In genomic region chr6:139494376-139495025, GRCh38 we compare ENCODE assay signal across 30 cellular contexts.
"Had no signal": no experiment of that assay in that cellular context is flagged by ENCODE, and none has a peak within 500 bp of the region (broad histone marks: within the 10 kb centered on the region; RNA-seq: fewer than 3 reads in every experiment).

No MANE protein-coding gene starts in this region.

- FAIRE-seq: astrocyte, bronchial epithelial cell had no signal

- H3K9me3 ChIP-seq: esophagus muscularis mucosa, gastrocnemius medialis had no signal

- H3K4me3 ChIP-seq: coronary artery, dorsolateral prefrontal cortex, esophagus muscularis mucosa, gastrocnemius medialis had no signal

- H3K36me3 ChIP-seq: brain microvascular endothelial cell, esophagus muscularis mucosa, gastrocnemius medialis, WERI-Rb-1 had no signal

- H3K4me1 ChIP-seq: esophagus muscularis mucosa, foreskin keratinocyte, gastrocnemius medialis had no signal

- H3K27ac ChIP-seq: brain microvascular endothelial cell, coronary artery, dorsolateral prefrontal cortex, esophagus muscularis mucosa, foreskin keratinocyte, gastrocnemius medialis, WERI-Rb-1 had no signal

- DNase-seq: activated B cell treated with CpG ODN at 0.5 μM for 24 hours; activated CD4-positive, alpha-beta T cell treated with anti-CD3 and anti-CD28 coated beads for 48 hours; activated CD4-positive, alpha-beta T cell treated with anti-CD3 and anti-CD28 coated beads, Interleukin-2, amount 50 U/mL, for 1 hour; activated CD4-positive, alpha-beta T cell treated with anti-CD3 and anti-CD28 coated beads, Interleukin-2, amount 50 U/mL, for 48 hours; activated CD8-positive, alpha-beta memory T cell treated with anti-CD3 and anti-CD28 coated beads for 24 hours; activated CD8-positive, alpha-beta T cell treated with anti-CD3 and anti-CD28 coated beads for 36 hours; activated effector memory CD4-positive, alpha-beta T cell treated with Interleukin-2 at 50 U/mL for 16 hours; activated gamma-delta T cell treated with Interleukin-2 at 50 U/mL for 16 hours; activated naive CD4-positive, alpha-beta T cell treated with anti-CD3 and anti-CD28 coated beads, Interleukin-2, amount 50 U/mL, for 16 hours; activated naive CD4-positive, alpha-beta T cell treated with Interleukin-2 at 50 U/mL for 16 hours; activated T-cell treated with anti-CD3 and anti-CD28 coated beads, Interleukin-2, amount 50 U/mL, for 4 hours; amniotic stem cell; anterior cingulate cortex; brain microvascular endothelial cell; dorsolateral prefrontal cortex; effector memory CD8-positive, alpha-beta T cell; erythroblast; foreskin keratinocyte; gastrocnemius medialis; glutamatergic neuron; T-helper 1 cell; T-helper 17 cell; T1000; WERI-Rb-1 had no signal

- H3K27me3 ChIP-seq: brain microvascular endothelial cell, dorsolateral prefrontal cortex, esophagus muscularis mucosa, foreskin keratinocyte, gastrocnemius medialis had no signal

- ATAC-seq: activated CD4-positive, CD25-positive, alpha-beta regulatory T cell treated with anti-CD3 and anti-CD28 coated beads, Interleukin-2, amount 50 U/mL, for 24 hours; activated CD8-positive, alpha-beta T cell treated with anti-CD3 and anti-CD28 coated beads for 36 hours; activated T-cell treated with anti-CD3 and anti-CD28 coated beads, Interleukin-2, amount 50 U/mL, for 4 hours; activated T-helper 17 cell treated with anti-CD3 and anti-CD28 coated beads, Interleukin-2, amount 50 U/mL, for 72 hours; effector memory CD8-positive, alpha-beta T cell; foreskin keratinocyte; gastrocnemius medialis; T-helper 17 cell had no signal
